ENCODE assay signal across 11 cellular contexts in the genomic region with DNA sequence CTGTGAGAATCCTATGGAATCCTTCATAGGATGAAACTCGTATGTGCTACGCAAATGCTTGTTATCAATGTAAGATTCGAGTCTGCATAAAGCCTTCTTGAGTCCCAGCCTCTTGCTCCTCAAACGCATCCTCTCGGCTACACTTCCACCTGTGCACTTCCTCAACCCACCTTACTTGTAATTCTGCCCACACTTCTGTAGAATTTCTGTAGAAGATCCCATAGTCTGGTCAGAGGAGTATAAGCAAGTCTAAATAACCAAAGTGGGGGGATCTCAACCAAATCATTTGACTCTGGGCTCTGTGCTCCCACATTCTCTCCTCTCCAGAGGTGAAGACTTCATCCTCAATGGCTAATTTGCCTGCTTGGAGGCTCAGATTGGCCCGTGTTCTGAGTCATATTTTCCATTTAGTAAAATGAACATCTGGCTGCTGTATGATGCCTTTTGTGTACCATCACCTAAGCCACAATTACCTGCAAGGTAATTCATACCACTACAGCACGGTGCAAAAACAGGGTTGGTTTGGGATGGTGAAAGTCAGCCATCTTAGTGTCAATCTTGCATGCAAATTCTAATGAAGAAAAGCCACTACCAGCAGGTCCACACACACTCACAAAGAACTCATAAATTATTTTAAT.
A peak's percentile ranks its signal among the peaks of the same experiment; 100 is the strongest.
DNase-seq lines count a peak whose midpoint lies in the region; ATAC-seq and TF ChIP-seq lines count a peak whose summit lies in the region.
"Had no signal": no experiment of that assay in that cellular context is flagged by ENCODE, and none has a peak within 500 bp of the region (broad histone marks: within the 10 kb centered on the region; RNA-seq: fewer than 3 reads in every experiment).

No MANE protein-coding gene starts in this region.

- H3K27me3 Mint-ChIP-seq in CD14-positive monocyte (ENCODE audit: low read depth in 3 of 3): peaks cover 0 to 3% (median 0%) of the 10 kb centered on the region in 3 donors
- no peaks in the 10 kb centered on the region for H3K27me3 Mint-ChIP-seq in central memory CD8-positive, alpha-beta T cell
- H3K27me3 Mint-ChIP-seq in nephron (ENCODE audit: low read depth): peaks cover 4% of the 10 kb centered on the region

- H3K9me3 ChIP-seq in Loucy (ENCODE audit: insufficient read depth, low read depth, low read length): no peaks in the 10 kb centered on the region
- no peaks in the 10 kb centered on the region for H3K9me3 ChIP-seq in BE2C
- H3K9me3 ChIP-seq: gastroesophageal sphincter had no signal

- H3K79me2 ChIP-seq in Loucy (ENCODE audit: insufficient read depth, low read length): peaks cover 89% of the 10 kb centered on the region

- peaks cover 80% of the 10 kb centered on the region for H3K4me1 ChIP-seq in Loucy (ENCODE audit: insufficient read depth, low read length, poor library complexity, severe bottlenecking)
- no peaks in the 10 kb centered on the region for H3K4me1 ChIP-seq in BE2C

- no peaks in the 10 kb centered on the region for H3K9me2 ChIP-seq in Loucy (replicated peaks; ENCODE audit: low read depth, low read length)

- no peak for TF ChIP-seq CTCF in CD14-positive monocyte (IDR thresholded peaks at IDR 0.05)
- no peak for TF ChIP-seq CTCF in Loucy (conservative IDR thresholded peaks at IDR 0.05; ENCODE audit: low read length)
- no peak for TF ChIP-seq CTCF in nephron (IDR thresholded peaks at IDR 0.05; ENCODE audit: unreplicated experiment in 3 of 3)
- no peak for TF ChIP-seq CTCF in BE2C (IDR thresholded peaks at IDR 0.05; ENCODE audit: low read depth, low read length)

- peak overlapping the region; percentile 99 for H3K4me2 ChIP-seq in Loucy (ENCODE audit: low read depth, low read length, poor library complexity, severe bottlenecking)

- intact Hi-C loops in CD14-positive monocyte (cut with micrococcal nuclease): loop anchor here in 1 of 2 donors (5.0 kb wide), 2 partner anchors 34 to 41 kb away; no protein-coding TSS in a partner anchor

- no peak overlapping the region for H2AFZ ChIP-seq in Loucy (ENCODE audit: low read length)

- DNase-seq in CD14-positive monocyte (ENCODE audit: low spot score) (no peak), NOMO-1 (lab: John Stamatoyannopoulos, UW; ENCODE audit: unreplicated experiment in 2 of 2) (no peak), OCI-M1 (lab: John Stamatoyannopoulos, UW) (no peak), BE2C (no peak)
- DNase-seq in central memory CD8-positive, alpha-beta T cell (ENCODE audit: low spot score in 2 of 2): no peak
- DNase-seq: Calu3, NCI-H510A had no signal

- no peaks in the 10 kb centered on the region for H3K9me3 Mint-ChIP-seq in CD14-positive monocyte
- no peaks in the 10 kb centered on the region for H3K9me3 Mint-ChIP-seq in central memory CD8-positive, alpha-beta T cell
- no peaks in the 10 kb centered on the region for H3K9me3 Mint-ChIP-seq in nephron

- peaks cover 23% of the 10 kb centered on the region; the same call in 1 of the 2 replicates for H3K36me3 ChIP-seq in Loucy (ENCODE audit: insufficient read depth, low read length)
- no peaks in the 10 kb centered on the region for H3K36me3 ChIP-seq in BE2C
- H3K36me3 ChIP-seq: gastroesophageal sphincter had no signal

- H3K4me3 Mint-ChIP-seq in CD14-positive monocyte (peak overlapping the region; percentile 70 to 85), nephron (peak overlapping the region in 1 of 3 experiments; percentile 2)
- peak overlapping the region; percentile 77 for H3K4me3 Mint-ChIP-seq in central memory CD8-positive, alpha-beta T cell

- H3K27ac Mint-ChIP-seq in CD14-positive monocyte: peak overlapping the region; percentile 97 to 99 (median 98)
- peak overlapping the region; percentile 97 for H3K27ac Mint-ChIP-seq in central memory CD8-positive, alpha-beta T cell (ENCODE audit: low read depth)
- H3K27ac Mint-ChIP-seq in nephron: peak overlapping the region; percentile 12 to 88 (median 61)

- H3F3A ChIP-seq in Loucy (ENCODE audit: low read depth): peaks cover 22% of the 10 kb centered on the region

- ATAC-seq in central memory CD8-positive, alpha-beta T cell (replicated peaks; ENCODE audit: extremely low read depth, poor library complexity, severe bottlenecking): no peak
- no peak for ATAC-seq in HG02884 (IDR thresholded peaks at IDR 0.05; ENCODE audit: unreplicated experiment)

- H3K4me1 Mint-ChIP-seq in CD14-positive monocyte: peaks cover 84% of the 10 kb centered on the region
- H3K4me1 Mint-ChIP-seq in central memory CD8-positive, alpha-beta T cell: peaks cover 96% of the 10 kb centered on the region
- peaks cover 63% of the 10 kb centered on the region for H3K4me1 Mint-ChIP-seq in nephron

- H3K27me3 ChIP-seq in Loucy (ENCODE audit: insufficient read depth, low read length, poor library complexity, severe bottlenecking): no peaks in the 10 kb centered on the region
- H3K27me3 ChIP-seq in BE2C: no peaks in the 10 kb centered on the region
- H3K27me3 ChIP-seq: gastroesophageal sphincter had no signal

- no peaks in the 10 kb centered on the region for H4K20me1 ChIP-seq in Loucy (ENCODE audit: insufficient read depth, low read length, poor library complexity, severe bottlenecking)

- H3K4me3 ChIP-seq in Loucy (ENCODE audit: low read length, poor library complexity, severe bottlenecking) (peak overlapping the region; percentile 70), BE2C (ENCODE audit: low read depth, low read length) (no peak overlapping the region)
- H3K4me3 ChIP-seq: gastroesophageal sphincter had no signal

- H3K36me3 Mint-ChIP-seq in CD14-positive monocyte (peaks cover 23 to 26% of the 10 kb centered on the region in 2 donors), nephron (ENCODE audit: low read depth) (peaks cover 7% of the 10 kb centered on the region)
- peaks cover 42% of the 10 kb centered on the region for H3K36me3 Mint-ChIP-seq in central memory CD8-positive, alpha-beta T cell (ENCODE audit: insufficient read depth)

- peak overlapping the region; percentile 77 for H3K9ac ChIP-seq in Loucy (ENCODE audit: low read depth, low read length, poor library complexity, severe bottlenecking)
